ENCODE assay signal across 9 cellular contexts in genomic region chr9:37197158-37198033, GRCh38.
DNase-seq lines count a peak whose midpoint lies in the region; ATAC-seq, FAIRE-seq and TF ChIP-seq lines count a peak whose summit lies in the region.
"Had no signal": no experiment of that assay in that cellular context is flagged by ENCODE, and none has a peak within 500 bp of the region (broad histone marks: within the 10 kb centered on the region; RNA-seq: fewer than 3 reads in every experiment).

No MANE protein-coding gene starts in this region.

- no peaks in the 10 kb centered on the region for H3K27me3 Mint-ChIP-seq in astrocyte (ENCODE audit: low read depth, unreplicated experiment)

- no peak for TF ChIP-seq POLR2A in NB4 (IDR thresholded peaks at IDR 0.05; ENCODE audit: extremely low read depth, insufficient read length)
- peak in 1 of 3 donors; percentile 29 for TF ChIP-seq POLR2A in spleen (IDR thresholded peaks at IDR 0.05)
- TF ChIP-seq POLR2A in vagina (IDR thresholded peaks at IDR 0.05): no peak

- no peak overlapping the region for H2AFZ ChIP-seq in astrocyte (ENCODE audit: low read depth, low read length)

- WGBS in spleen, 5 donors: 16 to 45% (median 34%) methylated on average over 4 of the region's 4 CpGs

- H3K36me3 Mint-ChIP-seq in astrocyte (ENCODE audit: low read depth, unreplicated experiment): no peaks in the 10 kb centered on the region

- H3K9ac ChIP-seq in astrocyte (ENCODE audit: low read length): no peak overlapping the region

- DNase-seq in Daoy (ENCODE audit: low read depth) (peak; percentile 37), NB4 (ENCODE audit: low read depth) (peak; percentile 93), astrocyte (ENCODE audit: low read depth) (no peak), spleen (no peak), NCI-H774 (lab: John Stamatoyannopoulos, UW) (no peak), occipital lobe (lab: John Stamatoyannopoulos, UW) (no peak), vagina (ENCODE audit: extremely low spot score in 2 of 2) (no peak)
- DNase-seq: heart left ventricle had no signal

- peak overlapping the region; percentile 37 for H3K4me2 ChIP-seq in astrocyte (ENCODE audit: low read length)

- H3K4me1 Mint-ChIP-seq in astrocyte (ENCODE audit: low read depth, unreplicated experiment): peaks cover 37% of the 10 kb centered on the region

- H3K9me3 ChIP-seq in astrocyte (ENCODE audit: insufficient read depth, low read depth, low read length) (no peaks in the 10 kb centered on the region), spleen (no peaks in the 10 kb centered on the region), vagina (no peaks in the 10 kb centered on the region)
- H3K9me3 ChIP-seq: heart left ventricle had no signal

- no peaks in the 10 kb centered on the region for H3K27me3 ChIP-seq in astrocyte (ENCODE audit: insufficient read depth, low read length)
- H3K27me3 ChIP-seq in spleen (replicated peaks in 1 of 7): no peaks in the 10 kb centered on the region
- H3K27me3 ChIP-seq in vagina: no peaks in the 10 kb centered on the region
- H3K27me3 ChIP-seq: heart left ventricle had no signal

- H3K79me2 ChIP-seq in astrocyte (ENCODE audit: insufficient read depth, low read length): peaks cover 4% of the 10 kb centered on the region

- H3K4me1 ChIP-seq in astrocyte (ENCODE audit: insufficient read depth, low read length): peaks cover 17% of the 10 kb centered on the region
- H3K4me1 ChIP-seq in spleen: peaks cover 22 to 94% (median 48%) of the 10 kb centered on the region in 6 donors
- peaks cover 9% of the 10 kb centered on the region for H3K4me1 ChIP-seq in vagina

- H4K20me1 ChIP-seq in astrocyte (ENCODE audit: insufficient read depth, low read length): peaks cover 3% of the 10 kb centered on the region

- ATAC-seq in GM21529 (IDR thresholded peaks at IDR 0.05; ENCODE audit: unreplicated experiment): peak; percentile 64

- H3K4me3 Mint-ChIP-seq in astrocyte (ENCODE audit: unreplicated experiment): no peak overlapping the region

- TF ChIP-seq CTCF in NB4 (IDR thresholded peaks at IDR 0.05; ENCODE audit: low read depth, low read length): no peak
- TF ChIP-seq CTCF in astrocyte (IDR thresholded peaks at IDR 0.05; ENCODE audit: insufficient read depth, low read depth, low read length): no peak
- TF ChIP-seq CTCF in spleen (IDR thresholded peaks at IDR 0.05 in 8 of 11, conservative IDR thresholded peaks at IDR 0.05 in 3 of 11): no peak
- TF ChIP-seq CTCF in vagina (IDR thresholded peaks at IDR 0.05): no peak

- no peak overlapping the region for H3K27ac ChIP-seq in astrocyte (ENCODE audit: low read depth, low read length)
- H3K27ac ChIP-seq in spleen: peak overlapping the region; percentile 17 to 79 (median 60)
- no peak overlapping the region for H3K27ac ChIP-seq in vagina
- H3K27ac ChIP-seq: heart left ventricle had no signal

- intact Hi-C loops in spleen (cut with DNase I; ENCODE audit: low total_unique reads) (no loop called here), vagina (cut with DNase I) (loop anchor here (10.0 kb wide), 1 partner anchor 1443 kb away; the partner anchor contains the start of gene MSMP)

- H3K27ac Mint-ChIP-seq in astrocyte (ENCODE audit: unreplicated experiment): no peak overlapping the region

- H3K9me3 Mint-ChIP-seq in astrocyte (ENCODE audit: unreplicated experiment): no peaks in the 10 kb centered on the region

- FAIRE-seq in astrocyte (lab: Jason Lieb, UNC): no peak

- H3K36me3 ChIP-seq in astrocyte (ENCODE audit: insufficient read depth, low read length): no peaks in the 10 kb centered on the region
- H3K36me3 ChIP-seq in spleen: peaks cover 0 to 5% (median 0%) of the 10 kb centered on the region in 6 donors
- H3K36me3 ChIP-seq in vagina: no peaks in the 10 kb centered on the region
- H3K36me3 ChIP-seq: heart left ventricle had no signal

- H3K4me3 ChIP-seq in NB4 (ENCODE audit: low read depth, low read length): peak overlapping the region; percentile 25
- H3K4me3 ChIP-seq in astrocyte (ENCODE audit: insufficient read depth, low read depth, low read length): no peak overlapping the region
- H3K4me3 ChIP-seq in spleen: no peak overlapping the region
- no peak overlapping the region for H3K4me3 ChIP-seq in vagina
- H3K4me3 ChIP-seq: heart left ventricle had no signal

Comparison
In these comparisons a context has a peak if more than half of its experiments do, and no peak if none do; other contexts are left out.
1. DNase-seq: peak in Daoy (single experiment) and NB4 (single experiment); none in astrocyte (single experiment), spleen (single experiment), NCI-H774 (single experiment), occipital lobe (single experiment) and vagina (0 of 2).
2. H3K27ac ChIP-seq: peak in spleen (8 of 8); none in astrocyte (single experiment) and vagina (single experiment).